Comparison of ENCODE assay signal across 12 cellular contexts in the genomic region with DNA sequence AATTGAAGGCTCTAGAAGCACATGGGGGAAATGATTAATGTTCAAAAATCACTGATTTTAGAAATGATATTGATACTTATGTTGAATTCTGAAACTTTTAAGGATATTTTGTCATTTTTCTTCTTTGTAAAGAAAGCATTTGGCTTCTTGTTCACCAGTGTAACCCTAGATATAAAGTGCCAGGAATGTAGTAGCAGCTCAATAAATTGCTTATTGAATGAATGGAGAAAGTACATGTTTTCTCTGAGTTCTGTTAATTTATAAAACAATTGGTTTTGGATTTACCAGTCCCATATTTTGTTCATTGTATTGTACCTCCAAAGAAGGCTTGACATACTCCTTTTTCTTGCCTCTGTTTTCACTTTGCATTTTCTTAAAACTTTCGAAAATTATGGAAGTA. TPM values are rescaled to one million over a fixed set of nuclear protein-coding genes. Genes with fewer than 3 reads are reported as not detected.
DNase-seq lines count a peak whose midpoint lies in the region; ATAC-seq, FAIRE-seq and TF ChIP-seq lines count a peak whose summit lies in the region.
"Had no signal": no experiment of that assay in that cellular context is flagged by ENCODE, and none has a peak within 500 bp of the region (broad histone marks: within the 10 kb centered on the region; RNA-seq: fewer than 3 reads in every experiment).

No MANE protein-coding gene starts in this region.

- H3K4me3 ChIP-seq in GM12878 (peak overlapping the region; percentile 94), neural cell (ENCODE audit: low read length) (peak overlapping the region; percentile 84), trophoblast cell (ENCODE audit: low read depth, low read length) (no peak overlapping the region)

- H3K79me2 ChIP-seq in GM12878 (ENCODE audit: control insufficient read depth, insufficient read depth, low read length) (peaks cover 81% of the 10 kb centered on the region), neural cell (replicated peaks; ENCODE audit: insufficient read depth, low read length) (peaks cover 69% of the 10 kb centered on the region), trophoblast cell (ENCODE audit: control insufficient read depth, insufficient read depth, low read length, poor library complexity) (peaks cover 2% of the 10 kb centered on the region)

- H3K4me1 ChIP-seq in GM12878 (ENCODE audit: control insufficient read depth, insufficient read depth, low read length), result peaks cover 5% of the 10 kb centered on the region; the same call in 1 of the 2 replicates
- peaks cover 9 to 17% of the 10 kb centered on the region in 2 experiments for H3K4me1 ChIP-seq in trophoblast cell (ENCODE audit: control insufficient read depth in 1 of 2, insufficient read depth in 2 of 2, low read length in 2 of 2)

- in situ Hi-C loops in GM12878 (cut with MboI), result no loop called here

- H3F3A ChIP-seq in neural cell (ENCODE audit: insufficient read depth, low read length, poor library complexity, severe bottlenecking), result no peaks in the 10 kb centered on the region

- H2BK120ac ChIP-seq in trophoblast cell (ENCODE audit: insufficient read depth, low read length, poor library complexity), result no peak overlapping the region

- H3K9ac ChIP-seq in GM12878 (ENCODE audit: control insufficient read depth, insufficient read depth, low read length), result peak overlapping the region; percentile 92
- H3K9ac ChIP-seq in neural cell (ENCODE audit: low read length), result no peak overlapping the region
- H3K9ac ChIP-seq in trophoblast cell (ENCODE audit: low read length), result no peak overlapping the region

- no peaks in the 10 kb centered on the region for H3K9me3 Mint-ChIP-seq in T-helper 1 cell treated with Interleukin-12 subunit alpha and Interleukin-12 subunit beta and Interleukin-4 antibody, amounts not matched to agents 30 μg/mL and 1 μg/mL, for 36 hours
- H3K9me3 Mint-ChIP-seq in HFFc6, result no peaks in the 10 kb centered on the region

- H4K8ac ChIP-seq in trophoblast cell (ENCODE audit: low read depth, low read length), result no peak overlapping the region

- WGBS in GM12878 (ENCODE audit: insufficient coverage, insufficient replicate concordance, low lambda C conversion rate, missing lambda C conversion rate), result 77% methylated on average over 1 of the region's 1 CpG
- no CpG with 5 or more reads among the region's 1 CpG for WGBS in trophoblast cell (ENCODE audit: extremely low coverage, insufficient coverage, insufficient read length)

- ATAC-seq in GM12878 (no peak), HG02970 (IDR thresholded peaks at IDR 0.05; ENCODE audit: low FRiP score, unreplicated experiment) (no peak), GM18861 (IDR thresholded peaks at IDR 0.05; ENCODE audit: unreplicated experiment) (no peak)

- TF ChIP-seq POLR2A in GM12878 (IDR thresholded peaks at IDR 0.05; ENCODE audit: low read depth, low read length), result no peak

- H3K27ac ChIP-seq in GM12878 (ENCODE audit: control insufficient read depth, insufficient read depth), result peak overlapping the region; percentile 93
- peak overlapping the region; percentile 95 for H3K27ac ChIP-seq in neural cell (ENCODE audit: low read length)
- H3K27ac ChIP-seq in trophoblast cell (ENCODE audit: low read depth, low read length), result no peak overlapping the region
- H3K27ac ChIP-seq: 22Rv1 had no signal

- POLR2A ChIA-PET in GM12878 (lab: Charles Lee), result interaction anchor here (1.1 to 1.8 kb wide), 4 partner anchors 9 to 49 kb away, joined by 4 to 8 read pairs (median 4); no protein-coding TSS in a partner anchor

- no peak overlapping the region for H2AK5ac ChIP-seq in trophoblast cell (ENCODE audit: low read length)

- no peak overlapping the region for H4K12ac ChIP-seq in trophoblast cell (ENCODE audit: low read depth, low read length)

- no peak overlapping the region for H3K23ac ChIP-seq in trophoblast cell (ENCODE audit: low read length)

- no peak overlapping the region for H4K91ac ChIP-seq in trophoblast cell (ENCODE audit: low read depth, low read length)

- H2AFZ ChIP-seq in GM12878 (ENCODE audit: control insufficient read depth, low read depth, low read length) (no peak overlapping the region), neural cell (ENCODE audit: low read depth, low read length) (no peak overlapping the region), trophoblast cell (ENCODE audit: insufficient read depth, low read length, poor library complexity) (no peak overlapping the region)

- no peak for FAIRE-seq in GM12878 (lab: Jason Lieb, UNC)

- H3K36me3 ChIP-seq in GM12878 (ENCODE audit: control insufficient read depth in 2 of 2, insufficient read depth in 2 of 2, low read length in 1 of 2) (no peaks in the 10 kb centered on the region), neural cell (ENCODE audit: insufficient read depth, low read length) (no peaks in the 10 kb centered on the region), trophoblast cell (ENCODE audit: control insufficient read depth in 1 of 2, insufficient read depth in 2 of 2, low read length in 2 of 2) (no peaks in the 10 kb centered on the region)

- TF ChIP-seq RAD21 in GM12878 (IDR thresholded peaks at IDR 0.05; ENCODE audit: insufficient read depth, low read depth, low read length) (no peak), neural cell (conservative IDR thresholded peaks at IDR 0.05) (no peak)

- H3K14ac ChIP-seq in trophoblast cell (ENCODE audit: low read length), result no peak overlapping the region

- H3K9me2 ChIP-seq in neural cell (ENCODE audit: insufficient read depth, low read length), result no peaks in the 10 kb centered on the region

- CTCF ChIA-PET in GM12878 (lab: Yijun Ruan, JAX), result interaction anchor here (1.0 to 6.6 kb wide), 13 partner anchors 9 to 345 kb away, joined by 3 to 56 read pairs (median 6); no protein-coding TSS in a partner anchor

- H2BK5ac ChIP-seq in trophoblast cell (ENCODE audit: low read depth, low read length, poor library complexity), result no peak overlapping the region

- H3K9me3 ChIP-seq in GM12878 (replicated peaks; ENCODE audit: control insufficient read depth, insufficient read depth, low read length) (no peaks in the 10 kb centered on the region), neural cell (ENCODE audit: low read length) (no peaks in the 10 kb centered on the region), trophoblast cell (ENCODE audit: insufficient read depth, low read depth, low read length) (no peaks in the 10 kb centered on the region)

- RAD21 ChIA-PET in GM12878 (lab: Charles Lee; ENCODE audit: unreplicated experiment), result interaction anchor here (1.5 to 8.9 kb wide), 12 partner anchors 9 to 345 kb away, joined by 4 to 76 read pairs (median 12); no protein-coding TSS in a partner anchor

- H3K27me3 ChIP-seq in GM12878 (replicated peaks in 1 of 2; ENCODE audit: control insufficient read depth in 2 of 2, insufficient read depth in 2 of 2, low read length in 1 of 2), result no peaks in the 10 kb centered on the region
- no peaks in the 10 kb centered on the region for H3K27me3 ChIP-seq in neural cell (ENCODE audit: insufficient read depth, low read depth, low read length)
- H3K27me3 ChIP-seq in trophoblast cell (ENCODE audit: insufficient read depth, low read length), result no peaks in the 10 kb centered on the region

- peaks cover 55% of the 10 kb centered on the region for H3K4me1 Mint-ChIP-seq in T-helper 1 cell treated with Interleukin-12 subunit alpha and Interleukin-12 subunit beta and Interleukin-4 antibody, amounts not matched to agents 30 μg/mL and 1 μg/mL, for 36 hours (ENCODE audit: low read depth)
- H3K4me1 Mint-ChIP-seq in HFFc6 (ENCODE audit: low read depth), result peaks cover 70% of the 10 kb centered on the region

- DNase-seq in T-helper 1 cell (no peak), HFFc6 (no peak), GM12878 (ENCODE audit: low read depth, low spot score) (no peak), trophoblast cell (no peak)
- DNase-seq: NCI-H187 treated with DMSO at 0.1 percent for 48 hours; NCI-H82; stimulated activated CD4-positive, alpha-beta T cell treated with anti-CD3 and anti-CD28 coated beads, Interleukin-4, amount 100 ng/mL, for 1 hour had no signal

- intact Hi-C loops in GM12878 (cut with micrococcal nuclease; ENCODE audit: unreplicated experiment), result loop anchor here (5.0 to 10.0 kb wide), 4 partner anchors 40 to 285 kb away; no protein-coding TSS in a partner anchor

- H3K27ac Mint-ChIP-seq in T-helper 1 cell treated with Interleukin-12 subunit alpha and Interleukin-12 subunit beta and Interleukin-4 antibody, amounts not matched to agents 30 μg/mL and 1 μg/mL, for 36 hours, result peak overlapping the region; percentile 90
- no peak overlapping the region for H3K27ac Mint-ChIP-seq in HFFc6

- H3K4me2 ChIP-seq in GM12878 (ENCODE audit: control insufficient read depth, insufficient read depth) (peak overlapping the region; percentile 89), neural cell (ENCODE audit: low read length) (peak overlapping the region; percentile 62), trophoblast cell (ENCODE audit: low read length) (no peak overlapping the region)

- peaks cover 20% of the 10 kb centered on the region for H3K36me3 Mint-ChIP-seq in T-helper 1 cell treated with Interleukin-12 subunit alpha and Interleukin-12 subunit beta and Interleukin-4 antibody, amounts not matched to agents 30 μg/mL and 1 μg/mL, for 36 hours (ENCODE audit: low read depth)
- H3K36me3 Mint-ChIP-seq in HFFc6 (ENCODE audit: low read depth), result no peaks in the 10 kb centered on the region

- H3K4me3 Mint-ChIP-seq in T-helper 1 cell treated with Interleukin-12 subunit alpha and Interleukin-12 subunit beta and Interleukin-4 antibody, amounts not matched to agents 30 μg/mL and 1 μg/mL, for 36 hours, result peak overlapping the region; percentile 93
- peak overlapping the region; percentile 97 for H3K4me3 Mint-ChIP-seq in HFFc6

- H4K20me1 ChIP-seq in GM12878 (ENCODE audit: control insufficient read depth, insufficient read depth) (no peaks in the 10 kb centered on the region), neural cell (ENCODE audit: insufficient read depth) (no peaks in the 10 kb centered on the region)

- TF ChIP-seq CTCF in HFFc6 (IDR thresholded peaks at IDR 0.05), result no peak
- no peak for TF ChIP-seq CTCF in GM12878 (IDR thresholded peaks at IDR 0.05 in 2 of 3, conservative IDR thresholded peaks at IDR 0.05 in 1 of 3; ENCODE audit: control insufficient read depth in 2 of 3, extremely low read depth in 1 of 3, insufficient read depth in 1 of 3, low read depth in 3 of 3, low read length in 3 of 3)
- TF ChIP-seq CTCF in neural cell (IDR thresholded peaks at IDR 0.05; ENCODE audit: poor library complexity, severe bottlenecking), result no peak

- H2BK12ac ChIP-seq in trophoblast cell (ENCODE audit: low read length), result no peak overlapping the region

- no peak for TF ChIP-seq EP300 in GM12878 (IDR thresholded peaks at IDR 0.05; ENCODE audit: borderline replicate concordance in 1 of 2, control insufficient read depth in 1 of 2, low read depth in 2 of 2, low read length in 2 of 2)
- no peak for TF ChIP-seq EP300 in neural cell (conservative IDR thresholded peaks at IDR 0.05; ENCODE audit: poor library complexity, severe bottlenecking)

- no peak overlapping the region for H3K4ac ChIP-seq in trophoblast cell (ENCODE audit: low read depth, low read length)

- no peaks in the 10 kb centered on the region for H3K27me3 Mint-ChIP-seq in T-helper 1 cell treated with Interleukin-12 subunit alpha and Interleukin-12 subunit beta and Interleukin-4 antibody, amounts not matched to agents 30 μg/mL and 1 μg/mL, for 36 hours (ENCODE audit: low read depth)
- peaks cover 2% of the 10 kb centered on the region for H3K27me3 Mint-ChIP-seq in HFFc6 (ENCODE audit: insufficient read depth)

- no peak overlapping the region for H3K18ac ChIP-seq in trophoblast cell (ENCODE audit: low read length)

- H3K79me1 ChIP-seq in trophoblast cell (ENCODE audit: low read length), result peaks cover 13% of the 10 kb centered on the region

- no TSS peak for BruUV-seq in GM12878 (replicated peaks; lab: Mats Ljungman, UMichigan)

- SMC1A ChIA-PET in GM12878 (lab: Charles Lee; ENCODE audit: uncharacterized antibody, unreplicated experiment), result interaction anchor here (0.6 to 6.3 kb wide), 19 partner anchors 11 to 1252 kb away, joined by 3 to 68 read pairs (median 6); no protein-coding TSS in a partner anchor

RNA-seq across cellular contexts. Expression of a gene that starts 2.4 kb away (rescaled TPM):
- total RNA-seq in HFFc6 (2021; fragmentation: NEBNext Ultra II Directional; extraction: Animal tissue kit (Norgen Biotek cat#: 25700)), result 1 to 10 TPM; 3.9 to 6.4 (median 5.7) TPM
- 199 and 222 TPM in 2 replicates for total RNA-seq in GM12878 (2013; cell fraction: nucleolus; rRNA removed)
- total RNA-seq in GM12878 (2014; rRNA removed) (31.8 and 33.4 TPM in 2 replicates), GM12878 (2014; rRNA removed; fragmentation: Illumina TruSeq; extraction: Trizol) (37.3 and 37.5 TPM in 2 replicates), GM12878 (2021) (27.3 and 27.8 TPM in 2 replicates)
- polyA plus RNA-seq in GM12878 (2011; ENCODE audit: low read depth), result 19.3 TPM
- polyA plus RNA-seq in GM12878 (2011; rRNA removed) (14.2 and 19.0 TPM in 2 replicates), GM12878 (2014; fragmentation: Illumina TruSeq; extraction: Trizol) (25.4 and 33.6 TPM in 2 replicates), GM12878 (2014; fragmentation: Nextera tagmentation; extraction: Ambion mirVana) (1 to 10 TPM; 7.5 to 9.6 TPM), GM12878 (2014; rRNA removed) (15.8 and 17.2 TPM in 2 replicates), GM12878 (2016; fragmentation: Nextera tagmentation; extraction: Ambion mirVana) (10 to 100 TPM; 18.4 to 25.0 TPM), neural cell (69.8 and 70.7 TPM in 2 replicates)
- 8.2 and 9.4 TPM in 2 replicates for polyA plus RNA-seq in GM12878 (2011; cell fraction: cytosol; rRNA removed)
- 9.0 and 10.7 TPM in 2 replicates for polyA plus RNA-seq in GM12878 (2011; cell fraction: nucleus; rRNA removed)
- polyA plus RNA-seq in GM12878 (2012), result 25.8 and 28.8 TPM in 2 replicates
- polyA minus RNA-seq in GM12878 (2011; rRNA and poly(A)+ RNA removed), result 30.2 and 35.1 TPM in 2 replicates
- 10.1 and 10.3 TPM in 2 replicates for polyA minus RNA-seq in GM12878 (2011; cell fraction: cytosol; rRNA and poly(A)+ RNA removed)
- polyA minus RNA-seq in GM12878 (2011; cell fraction: nucleus; rRNA and poly(A)+ RNA removed), result 31.8 and 38.0 TPM in 2 replicates
- polyA minus RNA-seq in neural cell, result 310 and 316 TPM in 2 replicates
- polyA plus RNA-seq in trophoblast cell (2013), result 5.8 and 5.9 TPM in 2 replicates
